ENCODE assay signal across 2 cellular contexts in genomic region chr20:35595456-35595855, GRCh38.
TF ChIP-seq lines count a peak whose summit lies in the region.

No MANE protein-coding gene starts in this region.

TF ChIP-seq in H1, 55 proteins besides CTCF, POLR2A, EP300 and RAD21:
- TF ChIP-seq MAX (IDR thresholded peaks at IDR 0.05) = no peak
- TF ChIP-seq SIRT6 (IDR thresholded peaks at IDR 0.05; ENCODE audit: low read length) = no peak
- no peak for TF ChIP-seq POU5F1 (IDR thresholded peaks at IDR 0.05; ENCODE audit: low read depth, low read length)
- TF ChIP-seq TEAD4 (IDR thresholded peaks at IDR 0.05; ENCODE audit: low read depth, low read length) = no peak
- TF ChIP-seq HDAC6 (IDR thresholded peaks at IDR 0.05; ENCODE audit: low read depth, low read length) = no peak
- TF ChIP-seq RBBP5 (IDR thresholded peaks at IDR 0.05; ENCODE audit: borderline replicate concordance, low read depth, low read length) = no peak

TF ChIP-seq in HepG2, 621 proteins besides CTCF, POLR2A, EP300 and RAD21:
- TF ChIP-seq ZNF274 (CRISPR knock-in tag; IDR thresholded peaks at IDR 0.05) (peak; percentile 35; the same call in 1 of the 2 replicates), NRL (CRISPR knock-in tag; IDR thresholded peaks at IDR 0.05; ENCODE audit: borderline replicate concordance) (0 out of 2 replicates have a peak, but pooled peaks have one; percentile 25), ZNF687 (CRISPR knock-in tag; IDR thresholded peaks at IDR 0.05) (peak; percentile 25), TRIM24 (CRISPR knock-in tag; IDR thresholded peaks at IDR 0.05) (no peak), ZSCAN29 (CRISPR knock-in tag; conservative IDR thresholded peaks at IDR 0.05) (no peak)
